ENCODE assay signal across 29 cellular contexts in the genomic region with DNA sequence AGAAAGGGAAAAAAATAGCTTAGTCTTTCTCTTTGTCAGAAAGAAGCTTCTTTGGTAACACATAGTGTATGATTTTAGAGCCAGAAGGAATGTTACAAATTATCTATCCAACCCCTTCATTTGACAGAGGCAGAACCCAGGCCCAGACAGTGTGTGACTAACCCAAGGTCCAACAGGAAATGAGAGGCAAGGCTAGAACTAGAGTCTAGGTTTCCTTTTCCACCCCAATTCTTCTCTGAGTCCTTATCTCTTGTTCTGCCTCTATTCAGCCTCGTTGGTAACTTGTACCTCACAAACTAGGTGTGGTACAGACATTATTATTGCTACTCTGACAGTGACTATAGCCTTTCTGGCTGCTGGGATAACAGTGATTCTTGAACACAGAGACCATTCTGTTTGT.
"Had no signal": no experiment of that assay in that cellular context is flagged by ENCODE, and none has a peak within 500 bp of the region (broad histone marks: within the 10 kb centered on the region; RNA-seq: fewer than 3 reads in every experiment).

No MANE protein-coding gene starts in this region.

- H3K27me3 Mint-ChIP-seq: memory B cell had no signal

- ATAC-seq: left colon; left lung; lower lobe of right lung; mucosa of descending colon; naive thymus-derived CD4-positive, alpha-beta T cell; natural killer cell treated with Interleukin-12 subunit alpha and Interleukin-12 subunit beta and Interleukin-15 and Interleukin-18, amount 100 ng/mL, for 72 hours; pancreas; sciatic nerve; stimulated activated naive B cell treated with anti-CD40 and anti-IgM and Interleukin-4, amounts not matched to agents 10 μg/mL and 1 μg/mL and 100 μg/mL, for 72 hours; stimulated activated naive CD8-positive, alpha-beta T cell treated with anti-CD3 and anti-CD28 coated beads, Interleukin-15, Interleukin-2, amounts not matched to agents 100 U/mL and 50 U/mL, for 24 hours; upper lobe of right lung had no signal

- H3K9me3 Mint-ChIP-seq: immature natural killer cell; natural killer cell treated with Interleukin-12 subunit alpha and Interleukin-12 subunit beta and Interleukin-15 and Interleukin-18, amount 100 ng/mL, for 72 hours; stimulated activated naive B cell treated with anti-CD40 and anti-IgM and Interleukin-4, amounts not matched to agents 10 μg/mL and 1 μg/mL and 100 μg/mL, for 72 hours had no signal

- H3K36me3 Mint-ChIP-seq: memory B cell; natural killer cell treated with Interleukin-12 subunit alpha and Interleukin-12 subunit beta and Interleukin-15 and Interleukin-18, amount 100 ng/mL, for 72 hours; stimulated activated naive B cell treated with anti-CD40 and anti-IgM and Interleukin-4, amounts not matched to agents 10 μg/mL and 1 μg/mL and 100 μg/mL, for 72 hours had no signal

- H3K9me3 ChIP-seq: left lung, lower lobe of right lung, mucosa of descending colon, pancreas, prostate gland, suprapubic skin, thoracic aorta, tibial artery, upper lobe of right lung had no signal

- H3K36me3 ChIP-seq: left lung, lower lobe of right lung, pancreas, prostate gland, suprapubic skin, thoracic aorta, tibial artery, upper lobe of right lung had no signal

- H3K4me3 ChIP-seq: left lung, lower lobe of right lung, mucosa of descending colon, pancreas, prostate gland, skin epidermis, suprapubic skin, thoracic aorta, tibial artery, upper lobe of right lung had no signal

- H3K4me1 Mint-ChIP-seq: immature natural killer cell had no signal

- H3K4me1 ChIP-seq: pancreas, prostate gland, tibial artery had no signal

- DNase-seq: hypothalamus; immature natural killer cell; kidney; left colon; left lung; lower lobe of right lung; midbrain; mucosa of descending colon; naive thymus-derived CD4-positive, alpha-beta T cell; pancreas; posterior cingulate gyrus; retina; right cardiac atrium; stimulated activated CD4-positive, alpha-beta T cell treated with anti-CD3 and anti-CD28 coated beads, Interleukin-12 subunit alpha, Interleukin-12 subunit beta, amount 100 ng/mL, for 4 hours; stimulated activated CD4-positive, alpha-beta T cell treated with anti-CD3 and anti-CD28 coated beads, Interleukin-15, amount 100 ng/mL, for 24 hours; stimulated activated CD4-positive, alpha-beta T cell treated with anti-CD3 and anti-CD28 coated beads, Interleukin-2, amount 100 ng/mL, for 24 hours; stimulated activated CD4-positive, alpha-beta T cell treated with anti-CD3 and anti-CD28 coated beads, Interleukin-4, amount 100 ng/mL, for 1 hour; stimulated activated naive B cell treated with anti-CD40 and anti-IgM and Interleukin-4, amounts not matched to agents 10 μg/mL and 1 μg/mL and 100 μg/mL, for 72 hours; stimulated activated naive CD8-positive, alpha-beta T cell treated with anti-CD3 and anti-CD28 coated beads, Interleukin-15, Interleukin-2, amounts not matched to agents 100 U/mL and 50 U/mL, for 24 hours; tibial artery; trophoblast cell; upper lobe of right lung had no signal

- H3K27ac Mint-ChIP-seq: immature natural killer cell; memory B cell; naive thymus-derived CD4-positive, alpha-beta T cell; natural killer cell treated with Interleukin-12 subunit alpha and Interleukin-12 subunit beta and Interleukin-15 and Interleukin-18, amount 100 ng/mL, for 72 hours; stimulated activated naive B cell treated with anti-CD40 and anti-IgM and Interleukin-4, amounts not matched to agents 10 μg/mL and 1 μg/mL and 100 μg/mL, for 72 hours had no signal

- H3K4me3 Mint-ChIP-seq: immature natural killer cell; memory B cell; naive thymus-derived CD4-positive, alpha-beta T cell; natural killer cell treated with Interleukin-12 subunit alpha and Interleukin-12 subunit beta and Interleukin-15 and Interleukin-18, amount 100 ng/mL, for 72 hours; stimulated activated naive B cell treated with anti-CD40 and anti-IgM and Interleukin-4, amounts not matched to agents 10 μg/mL and 1 μg/mL and 100 μg/mL, for 72 hours had no signal

- H3K27me3 ChIP-seq: left lung, pancreas, suprapubic skin, tibial artery, upper lobe of right lung had no signal

- H3K27ac ChIP-seq: left lung, lower lobe of right lung, pancreas, prostate gland, skin epidermis, suprapubic skin, thoracic aorta, tibial artery, upper lobe of right lung had no signal
